20 cellular contexts compared by ENCODE assay signal in genomic region chr22:44396021-44396726, GRCh38.
DNase-seq lines count a peak whose midpoint lies in the region; ATAC-seq, FAIRE-seq and TF ChIP-seq lines count a peak whose summit lies in the region.
"Had no signal": no experiment of that assay in that cellular context is flagged by ENCODE, and none has a peak within 500 bp of the region (broad histone marks: within the 10 kb centered on the region; RNA-seq: fewer than 3 reads in every experiment).

No MANE protein-coding gene starts in this region.

- no peak overlapping the region for H2BK15ac ChIP-seq in H1 (ENCODE audit: low read length)

- no peak overlapping the region for H3K27ac Mint-ChIP-seq in progenitor cell of endocrine pancreas
- H3K27ac Mint-ChIP-seq: activated CD4-positive, alpha-beta memory T cell treated with anti-CD3 and anti-CD28 coated beads for 36 hours; stimulated activated naive B cell treated with anti-CD40 and anti-IgM and Interleukin-4, amounts not matched to agents 10 μg/mL and 1 μg/mL and 100 μg/mL, for 72 hours; WTC11 had no signal

- CTCF ChIA-PET in H1 (lab: Charles Lee; ENCODE audit: partially characterized antibody) = interaction anchor here (0.7 to 2.8 kb wide), 5 partner anchors 10 to 310 kb away, joined by 3 to 9 read pairs (median 3); no protein-coding TSS in a partner anchor

- no peak overlapping the region for H2AFZ ChIP-seq in H1 (ENCODE audit: low read length)

- no peak overlapping the region; the same call in 1 of the 2 replicates for H4K8ac ChIP-seq in H1 (ENCODE audit: extremely low read depth, insufficient read depth, low read length)

- no peak overlapping the region for H3K27ac ChIP-seq in BLaER1 treated with 17β-estradiol and CSF1 and Interleukin-3, amounts not matched to agents 10 nM and 100 nM
- H3K27ac ChIP-seq in H1 (ENCODE audit: low read depth, low read length) (no peak overlapping the region), gastroesophageal sphincter (no peak overlapping the region)
- H3K27ac ChIP-seq: brain microvascular endothelial cell, colonic mucosa, transverse colon had no signal

- H3K4me1 ChIP-seq in BLaER1 treated with 17β-estradiol and CSF1 and Interleukin-3, amounts not matched to agents 10 nM and 100 nM = peaks cover 0 to 54% (median 48%) of the 10 kb centered on the region in 10 experiments; a peak in 18 of 20 replicates
- H3K4me1 ChIP-seq in H1 (replicated peaks in 1 of 4; ENCODE audit: control insufficient read depth in 3 of 4, insufficient read depth in 4 of 4, low read length in 3 of 4) (peaks cover 0 to 6% (median 2%) of the 10 kb centered on the region in 4 experiments; a peak in 5 of 7 replicates), gastroesophageal sphincter (no peaks in the 10 kb centered on the region)
- H3K4me1 ChIP-seq: colonic mucosa, HAP-1, transverse colon had no signal

- no peaks in the 10 kb centered on the region for H3K9me3 Mint-ChIP-seq in progenitor cell of endocrine pancreas (ENCODE audit: low read depth)
- H3K9me3 Mint-ChIP-seq: activated CD4-positive, alpha-beta memory T cell treated with anti-CD3 and anti-CD28 coated beads for 36 hours; activated naive CD8-positive, alpha-beta T cell treated with anti-CD3 and anti-CD28 coated beads, Interleukin-2, amount 10 ng/mL, durations not matched to agents 7 days and 5 days; stimulated activated naive B cell treated with anti-CD40 and anti-IgM and Interleukin-4, amounts not matched to agents 10 μg/mL and 1 μg/mL and 100 μg/mL, for 72 hours; WTC11 had no signal

- H3K4me1 Mint-ChIP-seq in progenitor cell of endocrine pancreas (ENCODE audit: low read depth) = peaks cover 9% of the 10 kb centered on the region
- H3K4me1 Mint-ChIP-seq: stimulated activated naive B cell treated with anti-CD40 and anti-IgM and Interleukin-4, amounts not matched to agents 10 μg/mL and 1 μg/mL and 100 μg/mL, for 72 hours had no signal

- WGBS in H1 (ENCODE audit: extremely low coverage in 1 of 2, insufficient coverage in 1 of 2, insufficient read length in 1 of 2, insufficient replicate concordance in 2 of 2, low coverage in 1 of 2, low lambda C conversion rate in 2 of 2, missing lambda C conversion rate in 1 of 2), 2 experiments = 84% methylated on average over 7 of the region's 12 CpGs; no CpG with 5 or more reads in 1 of the 2 experiments
- WGBS in gastroesophageal sphincter (ENCODE audit: low coverage in 1 of 2), 2 donors = 67 to 91% methylated on average over 7 to 10 of the region's 12 CpGs

- no peak overlapping the region for H3K4me3 ChIP-seq in BLaER1 treated with 17β-estradiol and CSF1 and Interleukin-3, amounts not matched to agents 10 nM and 100 nM
- no peak overlapping the region for H3K4me3 ChIP-seq in H7 (ENCODE audit: insufficient read depth, low read depth, low read length)
- no peak overlapping the region for H3K4me3 ChIP-seq in H1 (ENCODE audit: extremely low read depth in 1 of 4, insufficient read depth in 2 of 4, low read depth in 3 of 4, low read length in 4 of 4)
- H3K4me3 ChIP-seq in gastroesophageal sphincter = no peak overlapping the region
- H3K4me3 ChIP-seq: colonic mucosa, HAP-1, lung, transverse colon had no signal

- no peak overlapping the region for H3K23ac ChIP-seq in H1 (ENCODE audit: insufficient read length)

- H3K4me3 Mint-ChIP-seq in progenitor cell of endocrine pancreas (ENCODE audit: low read depth) = no peak overlapping the region
- H3K4me3 Mint-ChIP-seq: activated CD4-positive, alpha-beta memory T cell treated with anti-CD3 and anti-CD28 coated beads for 36 hours; activated naive CD8-positive, alpha-beta T cell treated with anti-CD3 and anti-CD28 coated beads, Interleukin-2, amount 10 ng/mL, durations not matched to agents 7 days and 5 days; stimulated activated naive B cell treated with anti-CD40 and anti-IgM and Interleukin-4, amounts not matched to agents 10 μg/mL and 1 μg/mL and 100 μg/mL, for 72 hours; WTC11 had no signal

- H3K9ac ChIP-seq in BLaER1 treated with 17β-estradiol and CSF1 and Interleukin-3, amounts not matched to agents 10 nM and 100 nM = no peak overlapping the region
- no peak overlapping the region for H3K9ac ChIP-seq in H1 (replicated peaks in 1 of 4; ENCODE audit: extremely low read depth in 1 of 4, low read depth in 3 of 4, low read length in 3 of 4)

- TF ChIP-seq RAD21 in H1 (IDR thresholded peaks at IDR 0.05 in 1 of 2, conservative IDR thresholded peaks at IDR 0.05 in 1 of 2; ENCODE audit: low read depth in 2 of 2, low read length in 2 of 2) = no peak

- H3K9me3 ChIP-seq in BLaER1 treated with 17β-estradiol and CSF1 and Interleukin-3, amounts not matched to agents 10 nM and 100 nM (replicated peaks in 1 of 11) = no peaks in the 10 kb centered on the region
- H3K9me3 ChIP-seq in H1 (ENCODE audit: insufficient read depth in 2 of 2, low read depth in 1 of 2, low read length in 1 of 2) (no peaks in the 10 kb centered on the region), gastroesophageal sphincter (no peaks in the 10 kb centered on the region)
- H3K9me3 ChIP-seq: colonic mucosa, HAP-1, transverse colon had no signal

- H3K27me3 ChIP-seq in BLaER1 treated with 17β-estradiol and CSF1 and Interleukin-3, amounts not matched to agents 10 nM and 100 nM = no peaks in the 10 kb centered on the region
- no peaks in the 10 kb centered on the region for H3K27me3 ChIP-seq in H7 (ENCODE audit: control insufficient read depth, insufficient read depth, low read length)
- H3K27me3 ChIP-seq in H1 (replicated peaks in 1 of 4; ENCODE audit: control insufficient read depth in 3 of 4, extremely low read depth in 1 of 4, insufficient read depth in 3 of 4, low read length in 3 of 4) = peaks cover 0 to 2% (median 0%) of the 10 kb centered on the region in 4 experiments; a peak in 2 of 7 replicates
- H3K27me3 ChIP-seq in gastroesophageal sphincter = peaks cover 8% of the 10 kb centered on the region
- H3K27me3 ChIP-seq: brain microvascular endothelial cell, colonic mucosa, transverse colon had no signal

- peaks cover 19% of the 10 kb centered on the region for H3K27me3 Mint-ChIP-seq in progenitor cell of endocrine pancreas
- H3K27me3 Mint-ChIP-seq: activated CD4-positive, alpha-beta memory T cell treated with anti-CD3 and anti-CD28 coated beads for 36 hours; activated naive CD8-positive, alpha-beta T cell treated with anti-CD3 and anti-CD28 coated beads, Interleukin-2, amount 10 ng/mL, durations not matched to agents 7 days and 5 days had no signal

- H3K56ac ChIP-seq in H1 (replicated peaks; ENCODE audit: insufficient read length, low read depth, low read length) = no peak overlapping the region

- H4K20me1 ChIP-seq in BLaER1 treated with 17β-estradiol and CSF1 and Interleukin-3, amounts not matched to agents 10 nM and 100 nM = peaks cover 0 to 7% (median 0%) of the 10 kb centered on the region in 11 experiments; a peak in 3 of 22 replicates
- no peaks in the 10 kb centered on the region for H4K20me1 ChIP-seq in H1 (replicated peaks in 1 of 2; ENCODE audit: control insufficient read depth in 1 of 2, insufficient read depth in 2 of 2, low read length in 2 of 2)

- no peak overlapping the region for H2BK12ac ChIP-seq in H1 (ENCODE audit: low read depth, low read length)

- no peaks in the 10 kb centered on the region for H3K79me2 ChIP-seq in H1 (ENCODE audit: control insufficient read depth in 1 of 2, insufficient read depth in 2 of 2, low read length in 2 of 2)

- H3K36me3 ChIP-seq in BLaER1 treated with 17β-estradiol and CSF1 and Interleukin-3, amounts not matched to agents 10 nM and 100 nM = no peaks in the 10 kb centered on the region
- no peaks in the 10 kb centered on the region for H3K36me3 ChIP-seq in H7 (replicated peaks; ENCODE audit: control insufficient read depth, insufficient read depth, low read length)
- no peaks in the 10 kb centered on the region for H3K36me3 ChIP-seq in H1 (ENCODE audit: control insufficient read depth in 2 of 4, insufficient read depth in 4 of 4, low read length in 3 of 4)
- H3K36me3 ChIP-seq in gastroesophageal sphincter = no peaks in the 10 kb centered on the region
- H3K36me3 ChIP-seq: brain microvascular endothelial cell, colonic mucosa, HAP-1, transverse colon had no signal

- H3K36me3 Mint-ChIP-seq in progenitor cell of endocrine pancreas (ENCODE audit: insufficient read depth) = no peaks in the 10 kb centered on the region
- H3K36me3 Mint-ChIP-seq: activated CD4-positive, alpha-beta memory T cell treated with anti-CD3 and anti-CD28 coated beads for 36 hours; activated naive CD8-positive, alpha-beta T cell treated with anti-CD3 and anti-CD28 coated beads, Interleukin-2, amount 10 ng/mL, durations not matched to agents 7 days and 5 days; stimulated activated naive B cell treated with anti-CD40 and anti-IgM and Interleukin-4, amounts not matched to agents 10 μg/mL and 1 μg/mL and 100 μg/mL, for 72 hours; WTC11 had no signal

- FAIRE-seq in H1 (lab: Jason Lieb, UNC) = no peak

- no peak overlapping the region for H2BK120ac ChIP-seq in H1 (replicated peaks; ENCODE audit: low read depth, low read length)

- no peak for ATAC-seq in gastroesophageal sphincter
- ATAC-seq: stimulated activated naive B cell treated with anti-CD40 and anti-IgM and Interleukin-4, amounts not matched to agents 10 μg/mL and 1 μg/mL and 100 μg/mL, for 72 hours; WTC11 had no signal

- TF ChIP-seq CTCF in H1 (IDR thresholded peaks at IDR 0.05; ENCODE audit: control extremely low read depth in 1 of 3, insufficient read depth in 1 of 3, low read depth in 1 of 3, low read length in 3 of 3) = no peak
- TF ChIP-seq CTCF in progenitor cell of endocrine pancreas (IDR thresholded peaks at IDR 0.05; ENCODE audit: unreplicated experiment) = no peak
- no peak for TF ChIP-seq CTCF in gastroesophageal sphincter (IDR thresholded peaks at IDR 0.05)

- POLR2A ChIA-PET in H1 (lab: Charles Lee; ENCODE audit: partially characterized antibody) = no interaction called here

- H2BK20ac ChIP-seq in H1 (ENCODE audit: low read length) = 0 out of 2 replicates have a peak overlapping the region, but pooled peaks have one; percentile 61

- H4K91ac ChIP-seq in H1 (replicated peaks; ENCODE audit: insufficient read length, low read length) = peak overlapping the region; percentile 87

- no peak overlapping the region for H4K5ac ChIP-seq in H1 (ENCODE audit: insufficient read length, low read depth, low read length)

- TF ChIP-seq POLR2A in H1 (IDR thresholded peaks at IDR 0.05; ENCODE audit: control extremely low read depth in 1 of 2, low read depth in 2 of 2, low read length in 2 of 2) (no peak), gastroesophageal sphincter (IDR thresholded peaks at IDR 0.05) (no peak)

- DNase-seq in H7 (peak; percentile 56), H1 (ENCODE audit: low read depth in 1 of 2, low spot score in 2 of 2) (peak in 1 of 2 experiments; percentile 26), progenitor cell of endocrine pancreas (ENCODE audit: low spot score, unreplicated experiment) (peak; percentile 3), amniotic stem cell (lab: John Stamatoyannopoulos, UW) (no peak), NCI-H1048 (lab: John Stamatoyannopoulos, UW) (no peak)
- DNase-seq: brain microvascular endothelial cell; colonic mucosa; KBM-7; NCI-H1694; SIG-M5; stimulated activated naive B cell treated with anti-CD40 and anti-IgM and Interleukin-4, amounts not matched to agents 10 μg/mL and 1 μg/mL and 100 μg/mL, for 72 hours; T-helper 2 cell had no signal

- no peak overlapping the region for H3K4ac ChIP-seq in H1 (replicated peaks; ENCODE audit: insufficient read length, low read depth, low read length)

- no peak overlapping the region for H2AK5ac ChIP-seq in H1 (ENCODE audit: low read depth, low read length)

- peak overlapping the region; percentile 66; the same call in 1 of the 2 replicates for H2BK5ac ChIP-seq in H1 (ENCODE audit: low read depth, low read length)

- H3K18ac ChIP-seq in H1 (ENCODE audit: extremely low read depth, low read length) = no peak overlapping the region

- no peaks in the 10 kb centered on the region for H3K79me1 ChIP-seq in H1 (ENCODE audit: low read depth, low read length)

- TF ChIP-seq EP300 in H1 (IDR thresholded peaks at IDR 0.05; ENCODE audit: borderline replicate concordance in 1 of 2, low read depth in 2 of 2, low read length in 2 of 2) (no peak), gastroesophageal sphincter (IDR thresholded peaks at IDR 0.05) (no peak)

- no peaks in the 10 kb centered on the region for H3K23me2 ChIP-seq in H1 (ENCODE audit: low read depth, low read length)

- H3K4me2 ChIP-seq in BLaER1 treated with 17β-estradiol and CSF1 and Interleukin-3, amounts not matched to agents 10 nM and 100 nM = peak overlapping the region in 9 of 11 experiments; percentile 2 to 68 (median 53); a peak in 14 of 22 replicates
- no peak overlapping the region for H3K4me2 ChIP-seq in H1 (ENCODE audit: insufficient read depth in 1 of 2, low read depth in 2 of 2, low read length in 2 of 2)

- H3K14ac ChIP-seq in H1 (ENCODE audit: insufficient read length) = no peak overlapping the region

Comparison
In these comparisons a context has a peak if more than half of its experiments do, and no peak if none do; other contexts are left out.
1. H3K4me2 ChIP-seq: peak in BLaER1 treated with 17β-estradiol and CSF1 and Interleukin-3, amounts not matched to agents 10 nM and 100 nM (9 of 11); none in H1 (0 of 2).
2. DNase-seq: peak in H7 (single experiment) and progenitor cell of endocrine pancreas (single experiment); none in amniotic stem cell (single experiment) and NCI-H1048 (single experiment).